Comparison of ENCODE assay signal across 17 cellular contexts in the genomic region with DNA sequence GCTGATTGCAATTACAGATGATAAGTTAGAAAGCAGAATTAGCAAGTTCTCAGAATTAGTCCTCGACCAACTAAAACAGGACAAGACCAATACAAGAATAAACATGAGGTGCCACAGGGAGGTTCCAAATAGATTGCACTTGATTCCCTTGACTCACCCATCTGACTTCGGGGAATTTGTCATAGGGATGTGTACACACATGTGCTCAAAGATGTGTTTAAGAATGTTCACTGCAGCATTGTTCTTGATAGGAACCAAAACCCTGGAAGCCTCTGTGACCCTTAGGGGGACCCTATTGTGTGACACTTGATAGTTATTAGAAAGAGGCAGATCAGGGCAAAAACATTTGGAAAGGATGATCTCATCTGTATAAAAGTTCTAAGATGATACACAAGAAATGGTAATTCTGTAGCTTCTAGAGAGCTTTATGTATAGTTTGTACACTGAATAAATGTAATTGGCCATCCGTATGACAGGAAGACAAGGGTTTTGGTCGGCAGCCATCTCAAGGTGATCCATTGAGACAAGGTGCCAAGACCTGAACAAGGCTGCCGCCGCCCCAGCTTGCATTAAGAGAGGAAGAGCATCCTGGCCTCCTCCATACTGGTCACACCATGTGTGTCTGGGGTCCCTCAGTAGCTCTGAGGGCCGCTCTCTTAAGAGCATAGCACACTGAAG. TPM values are rescaled to one million over a fixed set of nuclear protein-coding genes. Genes with fewer than 3 reads are reported as not detected.
DNase-seq lines count a peak whose midpoint lies in the region; ATAC-seq and TF ChIP-seq lines count a peak whose summit lies in the region.
"Had no signal": no experiment of that assay in that cellular context is flagged by ENCODE, and none has a peak within 500 bp of the region (broad histone marks: within the 10 kb centered on the region; RNA-seq: fewer than 3 reads in every experiment).

No MANE protein-coding gene starts in this region.

- no peak overlapping the region for H3K4me2 ChIP-seq in osteoblast (ENCODE audit: insufficient read depth, low read length)
- H3K4me2 ChIP-seq: BLaER1 treated with 17β-estradiol and CSF1 and Interleukin-3, amounts not matched to agents 10 nM and 100 nM; GM23338 had no signal

- no peaks in the 10 kb centered on the region for H3K4me1 Mint-ChIP-seq in natural killer cell treated with Interleukin-12 subunit alpha and Interleukin-12 subunit beta and Interleukin-15 and Interleukin-18, amount 100 ng/mL, for 72 hours (ENCODE audit: low read depth in 2 of 2)
- no peaks in the 10 kb centered on the region for H3K4me1 Mint-ChIP-seq in natural killer cell
- peaks cover 8% of the 10 kb centered on the region for H3K4me1 Mint-ChIP-seq in HFFc6 (ENCODE audit: low read depth)

- H3K27ac ChIP-seq in osteoblast (ENCODE audit: low read depth, low read length): no peak overlapping the region
- H3K27ac ChIP-seq: BLaER1 treated with 17β-estradiol and CSF1 and Interleukin-3, amounts not matched to agents 10 nM and 100 nM had no signal

- H3K9me3 Mint-ChIP-seq in natural killer cell treated with Interleukin-12 subunit alpha and Interleukin-12 subunit beta and Interleukin-15 and Interleukin-18, amount 100 ng/mL, for 72 hours: no peaks in the 10 kb centered on the region
- H3K9me3 Mint-ChIP-seq in natural killer cell (no peaks in the 10 kb centered on the region), HFFc6 (no peaks in the 10 kb centered on the region)
- H3K9me3 Mint-ChIP-seq: CD4-positive, CD25-positive, alpha-beta regulatory T cell; GM23338; IgD-negative memory B cell had no signal

- no peaks in the 10 kb centered on the region for H3K27me3 Mint-ChIP-seq in natural killer cell treated with Interleukin-12 subunit alpha and Interleukin-12 subunit beta and Interleukin-15 and Interleukin-18, amount 100 ng/mL, for 72 hours
- H3K27me3 Mint-ChIP-seq in natural killer cell (ENCODE audit: low read depth in 2 of 2): no peaks in the 10 kb centered on the region
- H3K27me3 Mint-ChIP-seq in HFFc6 (ENCODE audit: insufficient read depth): peaks cover 26% of the 10 kb centered on the region
- H3K27me3 Mint-ChIP-seq: IgD-negative memory B cell had no signal

- intact Hi-C loops in natural killer cell (cut with micrococcal nuclease): no loop called here

- H3K4me3 ChIP-seq in osteoblast (ENCODE audit: insufficient read depth, low read length): no peak overlapping the region
- H3K4me3 ChIP-seq: BLaER1 treated with 17β-estradiol and CSF1 and Interleukin-3, amounts not matched to agents 10 nM and 100 nM; GM12878; GM23338; HAP-1 had no signal

- peaks cover 11% of the 10 kb centered on the region for H3K4me1 ChIP-seq in osteoblast (ENCODE audit: insufficient read depth, low read length)
- H3K4me1 ChIP-seq: HAP-1 had no signal

- H4K20me1 ChIP-seq in osteoblast (ENCODE audit: insufficient read depth, low read length): no peaks in the 10 kb centered on the region

- no peaks in the 10 kb centered on the region for H3K36me3 ChIP-seq in osteoblast (ENCODE audit: insufficient read depth, low read length)
- H3K36me3 ChIP-seq: BLaER1 treated with 17β-estradiol and CSF1 and Interleukin-3, amounts not matched to agents 10 nM and 100 nM; HAP-1 had no signal

- H3K4me3 Mint-ChIP-seq in natural killer cell treated with Interleukin-12 subunit alpha and Interleukin-12 subunit beta and Interleukin-15 and Interleukin-18, amount 100 ng/mL, for 72 hours: no peak overlapping the region
- H3K4me3 Mint-ChIP-seq in natural killer cell (no peak overlapping the region), HFFc6 (no peak overlapping the region)
- H3K4me3 Mint-ChIP-seq: CD4-positive, CD25-positive, alpha-beta regulatory T cell; GM23338; IgD-negative memory B cell had no signal

- TF ChIP-seq CTCF in natural killer cell (IDR thresholded peaks at IDR 0.05) (no peak), osteoblast (IDR thresholded peaks at IDR 0.05; ENCODE audit: extremely low read depth, low read depth, low read length) (no peak), HFFc6 (IDR thresholded peaks at IDR 0.05) (no peak)

- no peaks in the 10 kb centered on the region for H3K79me2 ChIP-seq in osteoblast (ENCODE audit: insufficient read depth, low read length)

- H3K9me3 ChIP-seq in osteoblast (ENCODE audit: low read depth, low read length): no peaks in the 10 kb centered on the region
- H3K9me3 ChIP-seq: BLaER1 treated with 17β-estradiol and CSF1 and Interleukin-3, amounts not matched to agents 10 nM and 100 nM; HAP-1 had no signal

- no peaks in the 10 kb centered on the region for H3K36me3 Mint-ChIP-seq in natural killer cell treated with Interleukin-12 subunit alpha and Interleukin-12 subunit beta and Interleukin-15 and Interleukin-18, amount 100 ng/mL, for 72 hours
- no peaks in the 10 kb centered on the region for H3K36me3 Mint-ChIP-seq in natural killer cell
- no peaks in the 10 kb centered on the region for H3K36me3 Mint-ChIP-seq in HFFc6 (ENCODE audit: low read depth)
- H3K36me3 Mint-ChIP-seq: CD4-positive, CD25-positive, alpha-beta regulatory T cell; IgD-negative memory B cell had no signal

- H2AFZ ChIP-seq in osteoblast (ENCODE audit: low read length): no peak overlapping the region
- H2AFZ ChIP-seq: GM23338 had no signal

- ATAC-seq in natural killer cell treated with Interleukin-12 subunit alpha and Interleukin-12 subunit beta and Interleukin-15 and Interleukin-18, amount 100 ng/mL, for 72 hours: no peak
- ATAC-seq in natural killer cell: no peak
- ATAC-seq: GM12878, GM23338 had no signal

- H3K27me3 ChIP-seq in osteoblast (ENCODE audit: insufficient read depth, low read length): peaks cover 38% of the 10 kb centered on the region

- H3K27ac Mint-ChIP-seq in natural killer cell treated with Interleukin-12 subunit alpha and Interleukin-12 subunit beta and Interleukin-15 and Interleukin-18, amount 100 ng/mL, for 72 hours: no peak overlapping the region
- no peak overlapping the region for H3K27ac Mint-ChIP-seq in natural killer cell
- no peak overlapping the region for H3K27ac Mint-ChIP-seq in HFFc6
- H3K27ac Mint-ChIP-seq: CD4-positive, CD25-positive, alpha-beta regulatory T cell; GM23338 had no signal

- DNase-seq in natural killer cell treated with Interleukin-12 subunit alpha and Interleukin-12 subunit beta and Interleukin-15 and Interleukin-18, amount 100 ng/mL, for 72 hours (ENCODE audit: low spot score): peak; percentile 35
- DNase-seq in natural killer cell: no peak
- DNase-seq in islet precursor cell: peak; percentile 13
- peak; percentile 84 for DNase-seq in osteoblast (ENCODE audit: insufficient read length, low spot score, missing footprints)
- DNase-seq in GOT3 (lab: John Stamatoyannopoulos, UW): no peak
- no peak for DNase-seq in HFFc6
- DNase-seq in DMS153 (lab: John Stamatoyannopoulos, UW): no peak
- DNase-seq: ACHN; Calu3; CD4-positive, CD25-positive, alpha-beta regulatory T cell; DMS 273 treated with DMSO at 0.1 percent for 48 hours; DMS79 had no signal

RNA-seq across cellular contexts. Expression of gene GARNL3, which starts 48.2 kb away (rescaled TPM):
- 1 to 10 TPM; 1.2 to 7.4 TPM for total RNA-seq in natural killer cell treated with Interleukin-12 subunit alpha and Interleukin-12 subunit beta and Interleukin-15 and Interleukin-18, amount 100 ng/mL, for 72 hours
- total RNA-seq in natural killer cell: 1 to 10 TPM; 3.8 to 6.0 (median 6.0) TPM
- total RNA-seq in osteoblast: 2.4 and 5.8 TPM in 2 replicates
- total RNA-seq in HFFc6 (2021; fragmentation: NEBNext Ultra II Directional; extraction: Animal tissue kit (Norgen Biotek cat#: 25700)): under 1 TPM; 0.27 to 0.73 (median 0.57) TPM

Comparison
In these comparisons a context has a peak if more than half of its experiments do, and no peak if none do; other contexts are left out.
1. DNase-seq: peak in natural killer cell treated with Interleukin-12 subunit alpha and Interleukin-12 subunit beta and Interleukin-15 and Interleukin-18, amount 100 ng/mL, for 72 hours (single experiment), islet precursor cell (single experiment) and osteoblast (single experiment); none in natural killer cell (single experiment), GOT3 (single experiment), HFFc6 (single experiment) and DMS153 (single experiment).